ENCODE assay signal across 1 cellular context in the genomic region with DNA sequence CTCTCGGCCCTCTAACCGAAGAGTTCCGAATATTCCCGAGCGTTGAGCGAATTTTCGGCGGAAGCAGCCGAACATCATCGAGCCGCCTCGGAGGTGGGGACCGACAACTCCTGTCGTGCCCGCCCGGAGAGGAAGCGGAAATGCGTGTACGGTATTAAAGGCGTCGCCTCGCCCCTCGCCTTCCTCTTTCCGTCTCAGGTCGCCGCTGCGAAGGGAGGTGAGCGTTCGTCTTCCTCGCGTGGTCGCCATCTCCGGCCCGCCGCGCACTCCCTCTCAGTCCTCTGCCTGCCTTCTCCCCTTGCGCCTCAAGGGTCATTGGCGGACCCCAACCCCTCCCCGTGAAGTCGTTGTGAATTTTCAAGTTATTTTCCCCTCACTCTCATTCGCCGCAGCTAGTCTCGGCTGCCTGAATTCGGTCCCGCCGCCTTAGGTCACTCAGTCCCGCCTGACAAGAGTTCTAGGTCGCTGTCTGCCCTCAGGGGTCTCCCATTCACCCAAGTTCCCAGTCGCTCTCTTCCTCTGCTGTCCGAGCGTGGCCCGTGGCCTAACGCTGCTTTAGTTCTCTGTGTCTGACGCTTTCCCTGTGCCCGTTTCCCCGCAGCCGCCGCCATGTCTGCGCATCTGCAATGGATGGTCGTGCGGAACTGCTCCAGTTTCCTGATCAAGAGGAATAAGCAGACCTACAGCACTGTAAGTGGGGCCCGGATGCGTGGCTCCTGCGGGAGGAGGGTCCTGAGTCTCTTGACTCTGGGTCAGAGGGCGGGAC.
TF ChIP-seq lines count a peak whose summit lies in the region.

A gene (plus strand): TSS at position 184 of the 766 bp plus-strand sequence. CDS start 426 bp downstream, at position 610.

TF ChIP-seq in K562, 482 proteins besides CTCF, POLR2A, EP300 and RAD21 (continued from another document and continues in another):
- TF ChIP-seq, protein P1, sequence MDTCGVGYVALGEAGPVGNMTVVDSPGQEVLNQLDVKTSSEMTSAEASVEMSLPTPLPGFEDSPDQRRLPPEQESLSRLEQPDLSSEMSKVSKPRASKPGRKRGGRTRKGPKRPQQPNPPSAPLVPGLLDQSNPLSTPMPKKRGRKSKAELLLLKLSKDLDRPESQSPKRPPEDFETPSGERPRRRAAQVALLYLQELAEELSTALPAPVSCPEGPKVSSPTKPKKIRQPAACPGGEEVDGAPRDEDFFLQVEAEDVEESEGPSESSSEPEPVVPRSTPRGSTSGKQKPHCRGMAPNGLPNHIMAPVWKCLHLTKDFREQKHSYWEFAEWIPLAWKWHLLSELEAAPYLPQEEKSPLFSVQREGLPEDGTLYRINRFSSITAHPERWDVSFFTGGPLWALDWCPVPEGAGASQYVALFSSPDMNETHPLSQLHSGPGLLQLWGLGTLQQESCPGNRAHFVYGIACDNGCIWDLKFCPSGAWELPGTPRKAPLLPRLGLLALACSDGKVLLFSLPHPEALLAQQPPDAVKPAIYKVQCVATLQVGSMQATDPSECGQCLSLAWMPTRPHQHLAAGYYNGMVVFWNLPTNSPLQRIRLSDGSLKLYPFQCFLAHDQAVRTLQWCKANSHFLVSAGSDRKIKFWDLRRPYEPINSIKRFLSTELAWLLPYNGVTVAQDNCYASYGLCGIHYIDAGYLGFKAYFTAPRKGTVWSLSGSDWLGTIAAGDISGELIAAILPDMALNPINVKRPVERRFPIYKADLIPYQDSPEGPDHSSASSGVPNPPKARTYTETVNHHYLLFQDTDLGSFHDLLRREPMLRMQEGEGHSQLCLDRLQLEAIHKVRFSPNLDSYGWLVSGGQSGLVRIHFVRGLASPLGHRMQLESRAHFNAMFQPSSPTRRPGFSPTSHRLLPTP (IDR thresholded peaks at IDR 0.05; ENCODE audit: borderline replicate concordance, extremely low read depth, insufficient read length) = no peak
- TF ChIP-seq CREB1 (IDR thresholded peaks at IDR 0.05) (peak; percentile 65), CREB1 (CRISPR knock-in tag; IDR thresholded peaks at IDR 0.05) (peak; percentile 69; the same call in 1 of the 2 replicates), FOXK1 (CRISPR knock-in tag; IDR thresholded peaks at IDR 0.05; ENCODE audit: borderline replicate concordance) (0 out of 2 replicates have a peak, but pooled peaks have one; percentile 47), OTX1 (CRISPR knock-in tag; IDR thresholded peaks at IDR 0.05) (0 out of 2 replicates have a peak, but pooled peaks have one; percentile 52), NBN (IDR thresholded peaks at IDR 0.05; ENCODE audit: low read depth) (no peak), GTF2A2 (tag; IDR thresholded peaks at IDR 0.05) (peak; percentile 64; the same call in 1 of the 2 replicates), ZNF274 (IDR thresholded peaks at IDR 0.05; ENCODE audit: borderline replicate concordance, low read depth, low read length) (no peak), NONO (IDR thresholded peaks at IDR 0.05; ENCODE audit: low read depth in 2 of 2, low read length in 1 of 2) (peak in 1 of 2 experiments; percentile 81; a peak in 2 of 4 replicates), THRAP3 (IDR thresholded peaks at IDR 0.05; ENCODE audit: borderline replicate concordance) (peak; percentile 56; the same call in 1 of the 2 replicates), ARID2 (IDR thresholded peaks at IDR 0.05) (0 out of 2 replicates have a peak, but pooled peaks have one; percentile 12), ZNF212 (CRISPR knock-in tag; IDR thresholded peaks at IDR 0.05) (0 out of 2 replicates have a peak, but pooled peaks have one; percentile 68), CBX8 (IDR thresholded peaks at IDR 0.05; ENCODE audit: borderline replicate concordance, extremely low read depth, low read depth, low read length, poor library complexity, severe bottlenecking) (no peak), NFE2 (IDR thresholded peaks at IDR 0.05; ENCODE audit: low read depth) (0 out of 2 replicates have a peak, but pooled peaks have one; percentile 15), ZNF507 (tag; conservative IDR thresholded peaks at IDR 0.05) (no peak), TAF15 (IDR thresholded peaks at IDR 0.05; ENCODE audit: low read depth, low read length) (no peak), PURB (CRISPR knock-in tag; IDR thresholded peaks at IDR 0.05; ENCODE audit: low read depth) (no peak), ZNF12 (CRISPR knock-in tag; IDR thresholded peaks at IDR 0.05) (peak; percentile 58; the same call in 1 of the 2 replicates), ZBTB1 (CRISPR knock-in tag; IDR thresholded peaks at IDR 0.05; ENCODE audit: borderline replicate concordance, low read depth) (0 out of 2 replicates have a peak, but pooled peaks have one; percentile 48), HLTF (IDR thresholded peaks at IDR 0.05) (no peak), CAMTA2 (CRISPR knock-in tag; conservative IDR thresholded peaks at IDR 0.05) (0 out of 2 replicates have a peak, but pooled peaks have one; percentile 44), ZFP36 (IDR thresholded peaks at IDR 0.05; ENCODE audit: low read depth, low read length, partially characterized antibody) (no peak), CHD1 (IDR thresholded peaks at IDR 0.05; ENCODE audit: low read length) (peak; percentile 97), POLR2AphosphoS5 (IDR thresholded peaks at IDR 0.05; ENCODE audit: control insufficient read depth, insufficient read depth, low read depth, low read length) (peak; percentile 97), IRF2 (CRISPR knock-in tag; IDR thresholded peaks at IDR 0.05) (no peak), ETV6 (IDR thresholded peaks at IDR 0.05; ENCODE audit: borderline replicate concordance in 1 of 2, low read depth in 2 of 2, low read length in 1 of 2) (peak in 1 of 2 experiments; percentile 59; a peak in 1 of 4 replicates), ETV6 (CRISPR knock-in tag; IDR thresholded peaks at IDR 0.05; ENCODE audit: borderline replicate concordance) (0 out of 2 replicates have a peak, but pooled peaks have one; percentile 68), CBFB (CRISPR knock-in tag; IDR thresholded peaks at IDR 0.05) (no peak)
- TF ChIP-seq, protein P2, sequence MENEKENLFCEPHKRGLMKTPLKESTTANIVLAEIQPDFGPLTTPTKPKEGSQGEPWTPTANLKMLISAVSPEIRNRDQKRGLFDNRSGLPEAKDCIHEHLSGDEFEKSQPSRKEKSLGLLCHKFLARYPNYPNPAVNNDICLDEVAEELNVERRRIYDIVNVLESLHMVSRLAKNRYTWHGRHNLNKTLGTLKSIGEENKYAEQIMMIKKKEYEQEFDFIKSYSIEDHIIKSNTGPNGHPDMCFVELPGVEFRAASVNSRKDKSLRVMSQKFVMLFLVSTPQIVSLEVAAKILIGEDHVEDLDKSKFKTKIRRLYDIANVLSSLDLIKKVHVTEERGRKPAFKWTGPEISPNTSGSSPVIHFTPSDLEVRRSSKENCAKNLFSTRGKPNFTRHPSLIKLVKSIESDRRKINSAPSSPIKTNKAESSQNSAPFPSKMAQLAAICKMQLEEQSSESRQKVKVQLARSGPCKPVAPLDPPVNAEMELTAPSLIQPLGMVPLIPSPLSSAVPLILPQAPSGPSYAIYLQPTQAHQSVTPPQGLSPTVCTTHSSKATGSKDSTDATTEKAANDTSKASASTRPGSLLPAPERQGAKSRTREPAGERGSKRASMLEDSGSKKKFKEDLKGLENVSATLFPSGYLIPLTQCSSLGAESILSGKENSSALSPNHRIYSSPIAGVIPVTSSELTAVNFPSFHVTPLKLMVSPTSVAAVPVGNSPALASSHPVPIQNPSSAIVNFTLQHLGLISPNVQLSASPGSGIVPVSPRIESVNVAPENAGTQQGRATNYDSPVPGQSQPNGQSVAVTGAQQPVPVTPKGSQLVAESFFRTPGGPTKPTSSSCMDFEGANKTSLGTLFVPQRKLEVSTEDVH (IDR thresholded peaks at IDR 0.05; ENCODE audit: low read depth, partially characterized antibody) = peak; percentile 53
- TF ChIP-seq, protein P3, sequence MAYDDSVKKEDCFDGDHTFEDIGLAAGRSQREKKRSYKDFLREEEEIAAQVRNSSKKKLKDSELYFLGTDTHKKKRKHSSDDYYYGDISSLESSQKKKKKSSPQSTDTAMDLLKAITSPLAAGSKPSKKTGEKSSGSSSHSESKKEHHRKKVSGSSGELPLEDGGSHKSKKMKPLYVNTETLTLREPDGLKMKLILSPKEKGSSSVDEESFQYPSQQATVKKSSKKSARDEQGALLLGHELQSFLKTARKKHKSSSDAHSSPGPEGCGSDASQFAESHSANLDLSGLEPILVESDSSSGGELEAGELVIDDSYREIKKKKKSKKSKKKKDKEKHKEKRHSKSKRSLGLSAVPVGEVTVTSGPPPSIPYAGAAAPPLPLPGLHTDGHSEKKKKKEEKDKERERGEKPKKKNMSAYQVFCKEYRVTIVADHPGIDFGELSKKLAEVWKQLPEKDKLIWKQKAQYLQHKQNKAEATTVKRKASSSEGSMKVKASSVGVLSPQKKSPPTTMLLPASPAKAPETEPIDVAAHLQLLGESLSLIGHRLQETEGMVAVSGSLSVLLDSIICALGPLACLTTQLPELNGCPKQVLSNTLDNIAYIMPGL (CRISPR knock-in tag; IDR thresholded peaks at IDR 0.05) = peak; percentile 83; the same call in 1 of the 2 replicates
- TF ChIP-seq, protein P4, sequence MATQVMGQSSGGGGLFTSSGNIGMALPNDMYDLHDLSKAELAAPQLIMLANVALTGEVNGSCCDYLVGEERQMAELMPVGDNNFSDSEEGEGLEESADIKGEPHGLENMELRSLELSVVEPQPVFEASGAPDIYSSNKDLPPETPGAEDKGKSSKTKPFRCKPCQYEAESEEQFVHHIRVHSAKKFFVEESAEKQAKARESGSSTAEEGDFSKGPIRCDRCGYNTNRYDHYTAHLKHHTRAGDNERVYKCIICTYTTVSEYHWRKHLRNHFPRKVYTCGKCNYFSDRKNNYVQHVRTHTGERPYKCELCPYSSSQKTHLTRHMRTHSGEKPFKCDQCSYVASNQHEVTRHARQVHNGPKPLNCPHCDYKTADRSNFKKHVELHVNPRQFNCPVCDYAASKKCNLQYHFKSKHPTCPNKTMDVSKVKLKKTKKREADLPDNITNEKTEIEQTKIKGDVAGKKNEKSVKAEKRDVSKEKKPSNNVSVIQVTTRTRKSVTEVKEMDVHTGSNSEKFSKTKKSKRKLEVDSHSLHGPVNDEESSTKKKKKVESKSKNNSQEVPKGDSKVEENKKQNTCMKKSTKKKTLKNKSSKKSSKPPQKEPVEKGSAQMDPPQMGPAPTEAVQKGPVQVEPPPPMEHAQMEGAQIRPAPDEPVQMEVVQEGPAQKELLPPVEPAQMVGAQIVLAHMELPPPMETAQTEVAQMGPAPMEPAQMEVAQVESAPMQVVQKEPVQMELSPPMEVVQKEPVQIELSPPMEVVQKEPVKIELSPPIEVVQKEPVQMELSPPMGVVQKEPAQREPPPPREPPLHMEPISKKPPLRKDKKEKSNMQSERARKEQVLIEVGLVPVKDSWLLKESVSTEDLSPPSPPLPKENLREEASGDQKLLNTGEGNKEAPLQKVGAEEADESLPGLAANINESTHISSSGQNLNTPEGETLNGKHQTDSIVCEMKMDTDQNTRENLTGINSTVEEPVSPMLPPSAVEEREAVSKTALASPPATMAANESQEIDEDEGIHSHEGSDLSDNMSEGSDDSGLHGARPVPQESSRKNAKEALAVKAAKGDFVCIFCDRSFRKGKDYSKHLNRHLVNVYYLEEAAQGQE (CRISPR knock-in tag; IDR thresholded peaks at IDR 0.05; ENCODE audit: low read depth) = peak; percentile 60; the same call in 1 of the 2 replicates
- TF ChIP-seq, protein P5, sequence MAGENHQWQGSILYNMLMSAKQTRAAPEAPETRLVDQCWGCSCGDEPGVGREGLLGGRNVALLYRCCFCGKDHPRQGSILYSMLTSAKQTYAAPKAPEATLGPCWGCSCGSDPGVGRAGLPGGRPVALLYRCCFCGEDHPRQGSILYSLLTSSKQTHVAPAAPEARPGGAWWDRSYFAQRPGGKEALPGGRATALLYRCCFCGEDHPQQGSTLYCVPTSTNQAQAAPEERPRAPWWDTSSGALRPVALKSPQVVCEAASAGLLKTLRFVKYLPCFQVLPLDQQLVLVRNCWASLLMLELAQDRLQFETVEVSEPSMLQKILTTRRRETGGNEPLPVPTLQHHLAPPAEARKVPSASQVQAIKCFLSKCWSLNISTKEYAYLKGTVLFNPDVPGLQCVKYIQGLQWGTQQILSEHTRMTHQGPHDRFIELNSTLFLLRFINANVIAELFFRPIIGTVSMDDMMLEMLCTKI (IDR thresholded peaks at IDR 0.05; ENCODE audit: partially characterized antibody) = no peak
- TF ChIP-seq, protein P6, sequence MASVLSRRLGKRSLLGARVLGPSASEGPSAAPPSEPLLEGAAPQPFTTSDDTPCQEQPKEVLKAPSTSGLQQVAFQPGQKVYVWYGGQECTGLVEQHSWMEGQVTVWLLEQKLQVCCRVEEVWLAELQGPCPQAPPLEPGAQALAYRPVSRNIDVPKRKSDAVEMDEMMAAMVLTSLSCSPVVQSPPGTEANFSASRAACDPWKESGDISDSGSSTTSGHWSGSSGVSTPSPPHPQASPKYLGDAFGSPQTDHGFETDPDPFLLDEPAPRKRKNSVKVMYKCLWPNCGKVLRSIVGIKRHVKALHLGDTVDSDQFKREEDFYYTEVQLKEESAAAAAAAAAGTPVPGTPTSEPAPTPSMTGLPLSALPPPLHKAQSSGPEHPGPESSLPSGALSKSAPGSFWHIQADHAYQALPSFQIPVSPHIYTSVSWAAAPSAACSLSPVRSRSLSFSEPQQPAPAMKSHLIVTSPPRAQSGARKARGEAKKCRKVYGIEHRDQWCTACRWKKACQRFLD (CRISPR knock-in tag; IDR thresholded peaks at IDR 0.05) = no peak
- TF ChIP-seq, protein P7, sequence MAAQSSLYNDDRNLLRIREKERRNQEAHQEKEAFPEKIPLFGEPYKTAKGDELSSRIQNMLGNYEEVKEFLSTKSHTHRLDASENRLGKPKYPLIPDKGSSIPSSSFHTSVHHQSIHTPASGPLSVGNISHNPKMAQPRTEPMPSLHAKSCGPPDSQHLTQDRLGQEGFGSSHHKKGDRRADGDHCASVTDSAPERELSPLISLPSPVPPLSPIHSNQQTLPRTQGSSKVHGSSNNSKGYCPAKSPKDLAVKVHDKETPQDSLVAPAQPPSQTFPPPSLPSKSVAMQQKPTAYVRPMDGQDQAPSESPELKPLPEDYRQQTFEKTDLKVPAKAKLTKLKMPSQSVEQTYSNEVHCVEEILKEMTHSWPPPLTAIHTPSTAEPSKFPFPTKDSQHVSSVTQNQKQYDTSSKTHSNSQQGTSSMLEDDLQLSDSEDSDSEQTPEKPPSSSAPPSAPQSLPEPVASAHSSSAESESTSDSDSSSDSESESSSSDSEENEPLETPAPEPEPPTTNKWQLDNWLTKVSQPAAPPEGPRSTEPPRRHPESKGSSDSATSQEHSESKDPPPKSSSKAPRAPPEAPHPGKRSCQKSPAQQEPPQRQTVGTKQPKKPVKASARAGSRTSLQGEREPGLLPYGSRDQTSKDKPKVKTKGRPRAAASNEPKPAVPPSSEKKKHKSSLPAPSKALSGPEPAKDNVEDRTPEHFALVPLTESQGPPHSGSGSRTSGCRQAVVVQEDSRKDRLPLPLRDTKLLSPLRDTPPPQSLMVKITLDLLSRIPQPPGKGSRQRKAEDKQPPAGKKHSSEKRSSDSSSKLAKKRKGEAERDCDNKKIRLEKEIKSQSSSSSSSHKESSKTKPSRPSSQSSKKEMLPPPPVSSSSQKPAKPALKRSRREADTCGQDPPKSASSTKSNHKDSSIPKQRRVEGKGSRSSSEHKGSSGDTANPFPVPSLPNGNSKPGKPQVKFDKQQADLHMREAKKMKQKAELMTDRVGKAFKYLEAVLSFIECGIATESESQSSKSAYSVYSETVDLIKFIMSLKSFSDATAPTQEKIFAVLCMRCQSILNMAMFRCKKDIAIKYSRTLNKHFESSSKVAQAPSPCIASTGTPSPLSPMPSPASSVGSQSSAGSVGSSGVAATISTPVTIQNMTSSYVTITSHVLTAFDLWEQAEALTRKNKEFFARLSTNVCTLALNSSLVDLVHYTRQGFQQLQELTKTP (IDR thresholded peaks at IDR 0.05; ENCODE audit: low read depth in 1 of 2, partially characterized antibody in 2 of 2) = peak in 1 of 2 experiments; percentile 53
